Comparison of ENCODE assay signal across 8 cellular contexts in the genomic region with DNA sequence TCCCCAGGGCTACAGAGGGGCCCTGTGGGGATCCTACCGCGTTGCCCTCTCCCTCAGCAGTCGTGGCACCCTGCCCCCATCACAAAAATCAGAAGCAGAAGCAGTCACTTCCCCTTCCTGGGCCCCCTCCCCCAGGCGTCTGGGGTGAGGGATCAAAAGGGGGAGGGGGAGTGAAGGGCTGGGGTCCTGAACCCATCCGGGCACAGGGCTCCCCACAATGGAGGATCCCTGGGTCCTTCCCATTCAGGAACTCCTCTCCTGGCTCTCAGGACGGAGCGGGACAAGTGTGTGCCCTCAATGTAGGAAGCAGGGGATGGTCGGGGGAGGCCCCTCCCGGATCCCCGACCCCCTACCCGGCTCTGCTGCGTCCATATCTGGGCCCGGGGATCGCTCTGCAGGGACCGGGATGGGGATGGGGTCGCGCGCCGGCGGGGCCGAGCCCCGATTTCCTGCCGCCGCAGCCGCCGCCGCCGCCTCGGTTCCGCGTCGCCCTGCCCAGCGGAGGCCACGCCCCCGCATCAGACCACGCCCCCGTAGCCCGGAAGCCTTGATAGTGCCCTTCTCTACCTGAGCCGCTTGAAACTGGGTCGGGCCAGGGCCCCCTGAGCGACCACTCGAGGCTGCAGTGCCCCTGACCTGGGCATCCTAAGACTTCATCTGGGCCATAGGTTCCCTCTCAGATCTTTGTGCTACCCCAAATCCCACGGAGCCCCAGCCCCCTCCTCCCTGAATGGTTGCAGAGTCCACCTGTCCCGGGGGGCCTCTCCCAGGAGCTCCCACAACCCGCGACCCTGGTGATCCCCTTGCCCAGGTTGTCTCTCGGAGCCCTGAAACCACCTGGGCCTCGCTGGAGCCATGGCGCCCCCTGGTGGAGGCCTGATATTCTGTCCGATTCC. TPM values are rescaled to one million over a fixed set of nuclear protein-coding genes. Genes with fewer than 3 reads are reported as not detected.
DNase-seq lines count a peak whose midpoint lies in the region; ATAC-seq and TF ChIP-seq lines count a peak whose summit lies in the region.

A gene with protein sequence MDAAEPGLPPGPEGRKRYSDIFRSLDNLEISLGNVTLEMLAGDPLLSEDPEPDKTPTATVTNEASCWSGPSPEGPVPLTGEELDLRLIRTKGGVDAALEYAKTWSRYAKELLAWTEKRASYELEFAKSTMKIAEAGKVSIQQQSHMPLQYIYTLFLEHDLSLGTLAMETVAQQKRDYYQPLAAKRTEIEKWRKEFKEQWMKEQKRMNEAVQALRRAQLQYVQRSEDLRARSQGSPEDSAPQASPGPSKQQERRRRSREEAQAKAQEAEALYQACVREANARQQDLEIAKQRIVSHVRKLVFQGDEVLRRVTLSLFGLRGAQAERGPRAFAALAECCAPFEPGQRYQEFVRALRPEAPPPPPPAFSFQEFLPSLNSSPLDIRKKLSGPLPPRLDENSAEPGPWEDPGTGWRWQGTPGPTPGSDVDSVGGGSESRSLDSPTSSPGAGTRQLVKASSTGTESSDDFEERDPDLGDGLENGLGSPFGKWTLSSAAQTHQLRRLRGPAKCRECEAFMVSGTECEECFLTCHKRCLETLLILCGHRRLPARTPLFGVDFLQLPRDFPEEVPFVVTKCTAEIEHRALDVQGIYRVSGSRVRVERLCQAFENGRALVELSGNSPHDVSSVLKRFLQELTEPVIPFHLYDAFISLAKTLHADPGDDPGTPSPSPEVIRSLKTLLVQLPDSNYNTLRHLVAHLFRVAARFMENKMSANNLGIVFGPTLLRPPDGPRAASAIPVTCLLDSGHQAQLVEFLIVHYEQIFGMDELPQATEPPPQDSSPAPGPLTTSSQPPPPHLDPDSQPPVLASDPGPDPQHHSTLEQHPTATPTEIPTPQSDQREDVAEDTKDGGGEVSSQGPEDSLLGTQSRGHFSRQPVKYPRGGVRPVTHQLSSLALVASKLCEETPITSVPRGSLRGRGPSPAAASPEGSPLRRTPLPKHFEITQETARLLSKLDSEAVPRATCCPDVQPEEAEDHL (minus strand): TSS at position 500 of the 896 bp plus-strand sequence. CDS start 128 bp downstream, at position 372.

- peak within 1 kb of the TSS; percentile 92 for H3K27ac ChIP-seq in CD4-positive, alpha-beta memory T cell (ENCODE audit: low read depth, low read length)
- H3K27ac ChIP-seq in Panc1 (ENCODE audit: low read length) = peak within 1 kb of the TSS; percentile 79

- intact Hi-C loops in CD4-positive, alpha-beta memory T cell (cut with micrococcal nuclease) = loop anchor here (1.0 to 2.0 kb wide), 6 partner anchors 15 to 111 kb away; partner anchors contain the start of genes ATP13A1, LPAR2 and PBX4
- intact Hi-C loops in Panc1 (cut with micrococcal nuclease; ENCODE audit: unreplicated experiment) = loop anchor here (10.0 kb wide), 1 partner anchor 109 kb away; the partner anchor contains the start of gene CILP2
- intact Hi-C loops in natural killer cell (cut with micrococcal nuclease) = loop anchor here (1.0 to 2.0 kb wide), 4 partner anchors 15 to 111 kb away; partner anchors contain the start of genes LPAR2 and PBX4

- peaks cover 9 to 25% (median 15%) of the 10 kb centered on the region in 4 donors for H3K4me1 Mint-ChIP-seq in CD4-positive, alpha-beta memory T cell
- H3K4me1 Mint-ChIP-seq in activated T-cell treated with anti-CD3 and anti-CD28 coated beads, Interleukin-2, amount 50 U/mL, for 4 hours (ENCODE audit: low read depth) = peaks cover 11% of the 10 kb centered on the region
- H3K4me1 Mint-ChIP-seq in natural killer cell = peaks cover 15 to 22% of the 10 kb centered on the region in 2 donors
- H3K4me1 Mint-ChIP-seq in stimulated activated naive CD8-positive, alpha-beta T cell treated with anti-CD3 and anti-CD28 coated beads, Interleukin-15, Interleukin-2, amounts not matched to agents 100 ng/mL and 50 ng/mL, for 24 hours (ENCODE audit: low read depth) = peaks cover 11% of the 10 kb centered on the region

- no TSS peak for BruUV-seq in Panc1 (replicated peaks; lab: Mats Ljungman, UMichigan)

- H3K4me3 Mint-ChIP-seq in CD4-positive, alpha-beta memory T cell = peak within 1 kb of the TSS; percentile 90 to 99 (median 99)
- H3K4me3 Mint-ChIP-seq in activated T-cell treated with anti-CD3 and anti-CD28 coated beads, Interleukin-2, amount 50 U/mL, for 4 hours = peak within 1 kb of the TSS; percentile 97
- H3K4me3 Mint-ChIP-seq in natural killer cell = peak within 1 kb of the TSS; percentile 98
- H3K4me3 Mint-ChIP-seq in stimulated activated naive CD8-positive, alpha-beta T cell treated with anti-CD3 and anti-CD28 coated beads, Interleukin-15, Interleukin-2, amounts not matched to agents 100 ng/mL and 50 ng/mL, for 24 hours = peak within 1 kb of the TSS; percentile 98

- peak; percentile 76 for ATAC-seq in GM19438 (IDR thresholded peaks at IDR 0.05; ENCODE audit: low read depth, unreplicated experiment)
- peak; percentile 92 for ATAC-seq in Panc1
- peak; percentile 84 to 85 for ATAC-seq in activated T-cell treated with anti-CD3 and anti-CD28 coated beads, Interleukin-2, amount 50 U/mL, for 4 hours
- ATAC-seq in natural killer cell = peak; percentile 86 to 92 (median 86)

- peaks cover 33% of the 10 kb centered on the region for H3K36me3 ChIP-seq in CD4-positive, alpha-beta memory T cell (ENCODE audit: insufficient read depth, low read length)
- peaks cover 3% of the 10 kb centered on the region; the same call in 1 of the 2 replicates for H3K36me3 ChIP-seq in Panc1 (ENCODE audit: control insufficient read depth, insufficient read depth, low read length)

- H3K36me3 Mint-ChIP-seq in CD4-positive, alpha-beta memory T cell = peaks cover 8 to 60% of the 10 kb centered on the region in 2 donors
- peaks cover 4% of the 10 kb centered on the region for H3K36me3 Mint-ChIP-seq in activated T-cell treated with anti-CD3 and anti-CD28 coated beads, Interleukin-2, amount 50 U/mL, for 4 hours (ENCODE audit: insufficient read depth)
- H3K36me3 Mint-ChIP-seq in natural killer cell = no peaks in the 10 kb centered on the region
- peaks cover 27% of the 10 kb centered on the region for H3K36me3 Mint-ChIP-seq in stimulated activated naive CD8-positive, alpha-beta T cell treated with anti-CD3 and anti-CD28 coated beads, Interleukin-15, Interleukin-2, amounts not matched to agents 100 ng/mL and 50 ng/mL, for 24 hours (ENCODE audit: low read depth)

- H3K4me3 ChIP-seq in CD4-positive, alpha-beta memory T cell (ENCODE audit: low read length in 2 of 2) = peak within 1 kb of the TSS; percentile 96 to 97
- H3K4me3 ChIP-seq in Panc1 (ENCODE audit: low read depth in 2 of 2, low read length in 2 of 2) = peak within 1 kb of the TSS; percentile 76 to 79

- CTCF ChIA-PET in CD4-positive, alpha-beta memory T cell (lab: Charles Lee; ENCODE audit: partially characterized antibody) = interaction anchor here (0.6 to 2.7 kb wide), 23 partner anchors 10 to 317 kb away, joined by 3 to 68 read pairs (median 4); partner anchors contain the start of genes NDUFA13, TSSK6 and YJEFN3
- CTCF ChIA-PET in Panc1 (lab: Charles Lee) = interaction anchor here (0.6 to 1.3 kb wide), 3 partner anchors 91 to 110 kb away, joined by 3 to 4 read pairs (median 3); no protein-coding TSS in a partner anchor

- peaks cover 22% of the 10 kb centered on the region for H3K4me1 ChIP-seq in CD4-positive, alpha-beta memory T cell (ENCODE audit: insufficient read depth, low read length)
- no peaks in the 10 kb centered on the region; the same call in 1 of the 2 replicates for H3K4me1 ChIP-seq in Panc1 (ENCODE audit: control insufficient read depth, insufficient read depth, low read length)

- DNase-seq in CD4-positive, alpha-beta memory T cell = peak; percentile 86 to 89 (median 88)
- DNase-seq in HPDE6-E6E7 (ENCODE audit: extremely low spot score) (peak; percentile 80), Panc1 (ENCODE audit: low read depth, low spot score) (no peak), fibroblast of gingiva (ENCODE audit: low read depth) (peak; percentile 31), natural killer cell (peak; percentile 88)
- peak; percentile 89 for DNase-seq in activated T-cell treated with anti-CD3 and anti-CD28 coated beads, Interleukin-2, amount 50 U/mL, for 4 hours

- POLR2A ChIA-PET in CD4-positive, alpha-beta memory T cell (lab: Charles Lee; ENCODE audit: partially characterized antibody) = interaction anchor here (0.6 to 4.0 kb wide), 25 partner anchors 9 to 229 kb away, joined by 3 to 46 read pairs (median 4); partner anchors contain the start of genes ATP13A1, LPAR2, PBX4 and ZNF101
- POLR2A ChIA-PET in Panc1 (lab: Charles Lee) = no interaction called here

- no peaks in the 10 kb centered on the region for H3K27me3 Mint-ChIP-seq in CD4-positive, alpha-beta memory T cell
- H3K27me3 Mint-ChIP-seq in activated T-cell treated with anti-CD3 and anti-CD28 coated beads, Interleukin-2, amount 50 U/mL, for 4 hours (ENCODE audit: low read depth) = no peaks in the 10 kb centered on the region
- no peaks in the 10 kb centered on the region for H3K27me3 Mint-ChIP-seq in natural killer cell (ENCODE audit: low read depth in 2 of 2)
- no peaks in the 10 kb centered on the region for H3K27me3 Mint-ChIP-seq in stimulated activated naive CD8-positive, alpha-beta T cell treated with anti-CD3 and anti-CD28 coated beads, Interleukin-15, Interleukin-2, amounts not matched to agents 100 ng/mL and 50 ng/mL, for 24 hours

- no peaks in the 10 kb centered on the region for H3K9me3 ChIP-seq in CD4-positive, alpha-beta memory T cell (ENCODE audit: control insufficient read depth in 1 of 2, low read length in 2 of 2)
- no peaks in the 10 kb centered on the region for H3K9me3 ChIP-seq in Panc1 (ENCODE audit: control insufficient read depth, insufficient read depth, low read depth, low read length)

- in situ Hi-C loops in Panc1 (cut with HindIII; ENCODE audit: low pct_unique_long_range_greater_than_20kb, low sequenced_read_pairs) = no loop called here

- H3K9me3 Mint-ChIP-seq in CD4-positive, alpha-beta memory T cell = no peaks in the 10 kb centered on the region
- no peaks in the 10 kb centered on the region for H3K9me3 Mint-ChIP-seq in activated T-cell treated with anti-CD3 and anti-CD28 coated beads, Interleukin-2, amount 50 U/mL, for 4 hours
- H3K9me3 Mint-ChIP-seq in natural killer cell = no peaks in the 10 kb centered on the region
- H3K9me3 Mint-ChIP-seq in stimulated activated naive CD8-positive, alpha-beta T cell treated with anti-CD3 and anti-CD28 coated beads, Interleukin-15, Interleukin-2, amounts not matched to agents 100 ng/mL and 50 ng/mL, for 24 hours = no peaks in the 10 kb centered on the region

- H3K27ac Mint-ChIP-seq in CD4-positive, alpha-beta memory T cell = peak within 1 kb of the TSS; percentile 96 to 99 (median 97)
- peak within 1 kb of the TSS; percentile 92 to 95 for H3K27ac Mint-ChIP-seq in natural killer cell
- H3K27ac Mint-ChIP-seq in stimulated activated naive CD8-positive, alpha-beta T cell treated with anti-CD3 and anti-CD28 coated beads, Interleukin-15, Interleukin-2, amounts not matched to agents 100 ng/mL and 50 ng/mL, for 24 hours = peak within 1 kb of the TSS; percentile 94

- H3K27me3 ChIP-seq in CD4-positive, alpha-beta memory T cell (ENCODE audit: insufficient read depth, low read length) = no peaks in the 10 kb centered on the region
- H3K27me3 ChIP-seq in Panc1 (ENCODE audit: control insufficient read depth, insufficient read depth, low read length) = no peaks in the 10 kb centered on the region

- TF ChIP-seq CTCF in Panc1 (IDR thresholded peaks at IDR 0.05) (peak; percentile 89), natural killer cell (IDR thresholded peaks at IDR 0.05) (peak; percentile 90)

RNA-seq across cellular contexts. Expression of the gene that starts here (rescaled TPM):
- 100 to 1,000 TPM; 101 to 105 TPM for total RNA-seq in CD4-positive, alpha-beta memory T cell
- polyA plus RNA-seq in CD4-positive, alpha-beta memory T cell = 10 to 100 TPM; 28.4 to 49.7 TPM
- total RNA-seq in Panc1 (2021; ENCODE audit: unreplicated experiment) (18.1 TPM), natural killer cell (100 to 1,000 TPM; 134 to 188 (median 150) TPM)
- polyA plus RNA-seq in Panc1 (2012; ENCODE audit: insufficient read length) = 20.1 TPM
- 10 to 100 TPM; 38.7 to 43.4 (median 42.1) TPM for total RNA-seq in activated T-cell treated with anti-CD3 and anti-CD28 coated beads, Interleukin-2, amount 50 U/mL, for 4 hours
